1 cellular context compared by ENCODE assay signal in the genomic region with DNA sequence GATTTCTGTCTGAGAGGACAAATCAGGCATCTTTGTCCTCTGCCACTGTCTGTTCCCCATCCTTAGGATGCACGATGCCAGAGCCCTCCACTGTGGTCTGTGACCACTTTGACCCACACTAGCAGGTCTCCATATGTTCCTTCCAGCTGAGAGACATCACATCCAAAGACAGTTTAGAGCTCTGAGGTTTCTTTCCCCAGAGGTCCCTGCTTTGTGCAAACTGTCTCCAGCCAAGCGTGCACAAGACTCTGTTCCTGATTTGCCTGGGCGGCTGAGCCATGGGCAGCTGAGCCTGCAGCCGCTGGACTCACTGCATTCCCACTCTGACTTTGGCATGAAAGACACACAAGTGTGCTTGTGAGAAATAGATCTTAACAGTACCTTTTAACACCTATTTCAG.
TF ChIP-seq lines count a peak whose summit lies in the region.

No MANE protein-coding gene starts in this region.

TF ChIP-seq in GM23338, 12 proteins besides CTCF, POLR2A, EP300 and RAD21 (continued from another document):
- TF ChIP-seq, protein P1, sequence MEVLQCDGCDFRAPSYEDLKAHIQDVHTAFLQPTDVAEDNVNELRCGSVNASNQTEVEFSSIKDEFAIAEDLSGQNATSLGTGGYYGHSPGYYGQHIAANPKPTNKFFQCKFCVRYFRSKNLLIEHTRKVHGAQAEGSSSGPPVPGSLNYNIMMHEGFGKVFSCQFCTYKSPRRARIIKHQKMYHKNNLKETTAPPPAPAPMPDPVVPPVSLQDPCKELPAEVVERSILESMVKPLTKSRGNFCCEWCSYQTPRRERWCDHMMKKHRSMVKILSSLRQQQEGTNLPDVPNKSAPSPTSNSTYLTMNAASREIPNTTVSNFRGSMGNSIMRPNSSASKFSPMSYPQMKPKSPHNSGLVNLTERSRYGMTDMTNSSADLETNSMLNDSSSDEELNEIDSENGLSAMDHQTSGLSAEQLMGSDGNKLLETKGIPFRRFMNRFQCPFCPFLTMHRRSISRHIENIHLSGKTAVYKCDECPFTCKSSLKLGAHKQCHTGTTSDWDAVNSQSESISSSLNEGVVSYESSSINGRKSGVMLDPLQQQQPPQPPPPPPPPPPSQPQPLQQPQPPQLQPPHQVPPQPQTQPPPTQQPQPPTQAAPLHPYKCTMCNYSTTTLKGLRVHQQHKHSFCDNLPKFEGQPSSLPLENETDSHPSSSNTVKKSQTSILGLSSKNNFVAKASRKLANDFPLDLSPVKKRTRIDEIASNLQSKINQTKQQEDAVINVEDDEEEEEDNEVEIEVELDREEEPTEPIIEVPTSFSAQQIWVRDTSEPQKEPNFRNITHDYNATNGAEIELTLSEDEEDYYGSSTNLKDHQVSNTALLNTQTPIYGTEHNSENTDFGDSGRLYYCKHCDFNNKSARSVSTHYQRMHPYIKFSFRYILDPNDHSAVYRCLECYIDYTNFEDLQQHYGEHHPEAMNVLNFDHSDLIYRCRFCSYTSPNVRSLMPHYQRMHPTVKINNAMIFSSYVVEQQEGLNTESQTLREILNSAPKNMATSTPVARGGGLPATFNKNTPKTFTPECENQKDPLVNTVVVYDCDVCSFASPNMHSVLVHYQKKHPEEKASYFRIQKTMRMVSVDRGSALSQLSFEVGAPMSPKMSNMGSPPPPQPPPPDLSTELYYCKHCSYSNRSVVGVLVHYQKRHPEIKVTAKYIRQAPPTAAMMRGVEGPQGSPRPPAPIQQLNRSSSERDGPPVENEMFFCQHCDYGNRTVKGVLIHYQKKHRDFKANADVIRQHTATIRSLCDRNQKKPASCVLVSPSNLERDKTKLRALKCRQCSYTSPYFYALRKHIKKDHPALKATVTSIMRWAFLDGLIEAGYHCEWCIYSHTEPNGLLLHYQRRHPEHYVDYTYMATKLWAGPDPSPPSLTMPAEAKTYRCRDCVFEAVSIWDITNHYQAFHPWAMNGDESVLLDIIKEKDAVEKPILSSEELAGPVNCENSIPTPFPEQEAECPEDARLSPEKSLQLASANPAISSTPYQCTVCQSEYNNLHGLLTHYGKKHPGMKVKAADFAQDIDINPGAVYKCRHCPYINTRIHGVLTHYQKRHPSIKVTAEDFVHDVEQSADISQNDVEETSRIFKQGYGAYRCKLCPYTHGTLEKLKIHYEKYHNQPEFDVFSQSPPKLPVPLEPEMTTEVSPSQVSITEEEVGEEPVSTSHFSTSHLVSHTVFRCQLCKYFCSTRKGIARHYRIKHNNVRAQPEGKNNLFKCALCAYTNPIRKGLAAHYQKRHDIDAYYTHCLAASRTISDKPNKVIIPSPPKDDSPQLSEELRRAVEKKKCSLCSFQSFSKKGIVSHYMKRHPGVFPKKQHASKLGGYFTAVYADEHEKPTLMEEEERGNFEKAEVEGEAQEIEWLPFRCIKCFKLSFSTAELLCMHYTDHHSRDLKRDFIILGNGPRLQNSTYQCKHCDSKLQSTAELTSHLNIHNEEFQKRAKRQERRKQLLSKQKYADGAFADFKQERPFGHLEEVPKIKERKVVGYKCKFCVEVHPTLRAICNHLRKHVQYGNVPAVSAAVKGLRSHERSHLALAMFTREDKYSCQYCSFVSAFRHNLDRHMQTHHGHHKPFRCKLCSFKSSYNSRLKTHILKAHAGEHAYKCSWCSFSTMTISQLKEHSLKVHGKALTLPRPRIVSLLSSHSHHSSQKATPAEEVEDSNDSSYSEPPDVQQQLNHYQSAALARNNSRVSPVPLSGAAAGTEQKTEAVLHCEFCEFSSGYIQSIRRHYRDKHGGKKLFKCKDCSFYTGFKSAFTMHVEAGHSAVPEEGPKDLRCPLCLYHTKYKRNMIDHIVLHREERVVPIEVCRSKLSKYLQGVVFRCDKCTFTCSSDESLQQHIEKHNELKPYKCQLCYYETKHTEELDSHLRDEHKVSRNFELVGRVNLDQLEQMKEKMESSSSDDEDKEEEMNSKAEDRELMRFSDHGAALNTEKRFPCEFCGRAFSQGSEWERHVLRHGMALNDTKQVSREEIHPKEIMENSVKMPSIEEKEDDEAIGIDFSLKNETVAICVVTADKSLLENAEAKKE (CRISPR knock-in tag; IDR thresholded peaks at IDR 0.05), result no peak
- TF ChIP-seq ZNF331 (CRISPR knock-in tag; IDR thresholded peaks at IDR 0.05; ENCODE audit: low read depth) (no peak), EZH2phosphoT487 (IDR thresholded peaks at IDR 0.05; ENCODE audit: unreplicated experiment) (no peak), STAT1 (IDR thresholded peaks at IDR 0.05; ENCODE audit: unreplicated experiment) (no peak), REST (IDR thresholded peaks at IDR 0.05; ENCODE audit: unreplicated experiment) (no peak)
